9 cellular contexts compared by ENCODE assay signal in the genomic region with DNA sequence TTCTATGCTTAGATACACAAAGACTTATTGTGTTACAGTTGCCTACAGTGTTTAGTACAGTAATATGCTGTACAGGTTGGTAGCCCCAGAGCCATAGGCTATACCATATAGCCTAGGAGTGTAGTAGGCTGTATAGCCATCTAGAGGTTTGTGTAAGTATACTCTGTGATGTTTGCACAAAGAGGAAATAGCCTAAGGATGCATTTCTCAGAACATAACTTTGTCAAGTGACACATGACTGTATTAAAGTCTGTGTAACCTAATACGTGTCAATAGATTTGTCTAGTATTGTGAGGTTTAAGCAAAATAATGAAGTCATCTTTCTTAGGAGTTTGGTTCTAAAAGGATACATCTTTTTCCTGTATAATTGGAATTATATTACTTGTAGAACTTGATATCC. TPM values are rescaled to one million over a fixed set of nuclear protein-coding genes. Genes with fewer than 3 reads are reported as not detected.
A peak's percentile ranks its signal among the peaks of the same experiment; 100 is the strongest.
DNase-seq lines count a peak whose midpoint lies in the region; ATAC-seq, FAIRE-seq and TF ChIP-seq lines count a peak whose summit lies in the region.
"Had no signal": no experiment of that assay in that cellular context is flagged by ENCODE, and none has a peak within 500 bp of the region (broad histone marks: within the 10 kb centered on the region; RNA-seq: fewer than 3 reads in every experiment).

No MANE protein-coding gene starts in this region.

- no peaks in the 10 kb centered on the region for H4K20me1 ChIP-seq in keratinocyte (ENCODE audit: control insufficient read depth, extremely low read depth, insufficient read depth, low read length)
- H4K20me1 ChIP-seq in hepatocyte (ENCODE audit: insufficient read depth, poor library complexity, severe bottlenecking) = no peaks in the 10 kb centered on the region

- no peak overlapping the region for H3K4me3 ChIP-seq in keratinocyte (ENCODE audit: control insufficient read depth in 2 of 3, extremely low read depth in 1 of 3, insufficient read depth in 2 of 3, low read depth in 1 of 3, low read length in 3 of 3)
- H3K4me3 ChIP-seq in hepatocyte = no peak overlapping the region

- dilution Hi-C loops in keratinocyte (cut with MboI; ENCODE audit: extremely low pct_ligation_motif_present, low sequenced_read_pairs) = no loop called here

- no peak overlapping the region for H3K9ac ChIP-seq in keratinocyte (ENCODE audit: control insufficient read depth, extremely low read depth, insufficient read depth, low read length)

- peaks cover 4% of the 10 kb centered on the region for H3K27me3 Mint-ChIP-seq in glutamatergic neuron (ENCODE audit: unreplicated experiment)

- H3K27me3 ChIP-seq in keratinocyte (ENCODE audit: control insufficient read depth, extremely low read depth, insufficient read depth, low read length) (no peaks in the 10 kb centered on the region), hepatocyte (no peaks in the 10 kb centered on the region)

- peaks cover 4% of the 10 kb centered on the region for H3K36me3 Mint-ChIP-seq in glutamatergic neuron (ENCODE audit: unreplicated experiment)

- no peaks in the 10 kb centered on the region for H3K9me2 ChIP-seq in hepatocyte (replicated peaks; ENCODE audit: insufficient read depth)

- H2AFZ ChIP-seq in keratinocyte (ENCODE audit: control insufficient read depth, low read length) = no peak overlapping the region
- H2AFZ ChIP-seq in hepatocyte = no peak overlapping the region

- H3K4me2 ChIP-seq in keratinocyte (ENCODE audit: control insufficient read depth, extremely low read depth, insufficient read depth, low read depth, low read length) = no peak overlapping the region
- no peak overlapping the region for H3K4me2 ChIP-seq in hepatocyte

- WGBS in hepatocyte (ENCODE audit: low lambda C conversion rate, missing lambda C conversion rate) = 92% methylated on average over 1 of the region's 1 CpG

- H3K4me1 Mint-ChIP-seq in glutamatergic neuron (ENCODE audit: low read depth, unreplicated experiment) = peaks cover 8% of the 10 kb centered on the region

- H3K79me2 ChIP-seq in keratinocyte (ENCODE audit: control insufficient read depth, insufficient read depth, low read length) (peaks cover 82% of the 10 kb centered on the region), hepatocyte (peaks cover 92% of the 10 kb centered on the region)

- no peak overlapping the region for H3K27ac Mint-ChIP-seq in glutamatergic neuron (ENCODE audit: unreplicated experiment)
- H3K27ac Mint-ChIP-seq: activated naive CD4-positive, alpha-beta T cell treated with anti-CD3 and anti-CD28 coated beads, Interleukin-2, amount 50 U/mL, for 72 hours had no signal

- H3K9me3 ChIP-seq in keratinocyte (ENCODE audit: control insufficient read depth, low read depth, low read length) (no peaks in the 10 kb centered on the region), hepatocyte (ENCODE audit: low read depth) (no peaks in the 10 kb centered on the region)

- ATAC-seq in GM18870 (IDR thresholded peaks at IDR 0.05; ENCODE audit: unreplicated experiment) (peak; percentile 67), HG02571 (IDR thresholded peaks at IDR 0.05; ENCODE audit: unreplicated experiment) (peak; percentile 52)

- H3K27ac ChIP-seq in keratinocyte (ENCODE audit: control insufficient read depth, insufficient read depth, low read length) = peak overlapping the region; percentile 32
- no peak overlapping the region for H3K27ac ChIP-seq in hepatocyte

- H3K9me1 ChIP-seq in keratinocyte (ENCODE audit: control insufficient read depth, extremely low read depth, insufficient read depth, low read length) = no peaks in the 10 kb centered on the region

- H3K4me1 ChIP-seq in keratinocyte (ENCODE audit: control insufficient read depth, extremely low read depth, insufficient read depth, low read length) (peaks cover 22% of the 10 kb centered on the region), hepatocyte (ENCODE audit: insufficient read depth) (peaks cover 3% of the 10 kb centered on the region)

- TF ChIP-seq CTCF in keratinocyte (optimal IDR thresholded peaks at IDR 0.05 in 1 of 3, IDR thresholded peaks at IDR 0.05 in 1 of 3, conservative IDR thresholded peaks at IDR 0.05 in 1 of 3; ENCODE audit: extremely low read depth in 1 of 3, insufficient read depth in 2 of 3, low read length in 3 of 3) = no peak
- TF ChIP-seq CTCF in hepatocyte (IDR thresholded peaks at IDR 0.05; ENCODE audit: poor library complexity) = no peak
- TF ChIP-seq CTCF in glutamatergic neuron (IDR thresholded peaks at IDR 0.05; ENCODE audit: partially characterized antibody, unreplicated experiment) = no peak

- peaks cover 0 to 3% of the 10 kb centered on the region in 2 experiments for H3K36me3 ChIP-seq in keratinocyte (ENCODE audit: control insufficient read depth in 2 of 2, extremely low read depth in 1 of 2, insufficient read depth in 2 of 2, low read length in 2 of 2)
- H3K36me3 ChIP-seq in hepatocyte (replicated peaks; ENCODE audit: insufficient read depth, low read depth) = no peaks in the 10 kb centered on the region

- DNase-seq in KG1 (lab: John Stamatoyannopoulos, UW) (peak; percentile 47), keratinocyte (ENCODE audit: low read depth, low spot score) (no peak), NCI-H2107 treated with DMSO at 0.1 percent for 48 hours (lab: John Stamatoyannopoulos, UW; ENCODE audit: unreplicated experiment) (no peak), hepatocyte (ENCODE audit: low spot score) (no peak), glutamatergic neuron (no peak), inferior parietal cortex (ENCODE audit: extremely low spot score) (no peak)

- peaks cover 3% of the 10 kb centered on the region for H3K9me3 Mint-ChIP-seq in glutamatergic neuron (ENCODE audit: unreplicated experiment)
- H3K9me3 Mint-ChIP-seq: activated naive CD4-positive, alpha-beta T cell treated with anti-CD3 and anti-CD28 coated beads, Interleukin-2, amount 50 U/mL, for 72 hours had no signal

- peak; percentile 5 for FAIRE-seq in keratinocyte (lab: Jason Lieb, UNC)

- no peak overlapping the region for H3K4me3 Mint-ChIP-seq in glutamatergic neuron (ENCODE audit: unreplicated experiment)

RNA-seq across cellular contexts. Expression of gene ZC3H12C, which starts 5.5 kb away (rescaled TPM):
- polyA plus RNA-seq in keratinocyte = 11.1 to 14.0 TPM (median 13.9 TPM) in 3 replicates
- 2.5 TPM for polyA plus RNA-seq in keratinocyte (2011; ENCODE audit: low read depth)
- 4.6 and 6.9 TPM in 2 replicates for polyA plus RNA-seq in keratinocyte (2011; cell fraction: cytosol; rRNA removed)
- 24.8 and 26.0 TPM in 2 replicates for polyA plus RNA-seq in keratinocyte (2011; cell fraction: nucleus; rRNA removed)
- polyA plus RNA-seq in keratinocyte (2012; ENCODE audit: low replicate concordance) = 3.4 and 5.8 TPM in 2 replicates
- polyA minus RNA-seq in keratinocyte = 15.1 to 29.5 TPM (median 27.5 TPM) in 3 replicates
- polyA minus RNA-seq in keratinocyte (2011; cell fraction: cytosol; rRNA and poly(A)+ RNA removed) = 7.3 TPM
- polyA minus RNA-seq in keratinocyte (2011; cell fraction: nucleus; rRNA and poly(A)+ RNA removed) = 26.7 and 60.2 TPM in 2 replicates
- total RNA-seq in hepatocyte = 9.7 and 12.3 TPM in 2 replicates
- polyA plus RNA-seq in hepatocyte = 1.7 and 2.0 TPM in 2 replicates
- total RNA-seq in glutamatergic neuron (ENCODE audit: unreplicated experiment) = 60.6 TPM
